8 cellular contexts compared by ENCODE assay signal in the genomic region with DNA sequence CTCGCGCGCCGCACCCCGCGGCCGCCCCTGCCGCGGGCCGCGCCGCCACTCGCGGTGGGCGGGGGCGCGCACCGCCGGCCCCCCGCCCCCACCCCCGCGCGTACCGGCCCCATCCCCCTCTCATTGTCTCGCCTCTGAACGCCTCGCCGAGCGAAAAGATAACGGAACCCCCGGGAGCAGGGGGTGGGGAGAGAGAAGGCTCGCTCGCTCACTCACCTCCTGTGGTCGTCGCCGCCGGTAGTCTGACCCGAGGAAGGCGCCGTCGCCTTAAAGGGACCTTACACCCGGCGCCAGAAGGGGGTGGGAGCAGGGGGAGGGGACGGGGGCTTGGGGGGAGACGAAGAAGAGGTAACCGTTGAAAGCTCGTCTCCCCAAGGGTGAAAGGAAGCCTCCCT. TPM values are rescaled to one million over a fixed set of nuclear protein-coding genes. Genes with fewer than 3 reads are reported as not detected.
A peak's percentile ranks its signal among the peaks of the same experiment; 100 is the strongest.
DNase-seq lines count a peak whose midpoint lies in the region; ATAC-seq and TF ChIP-seq lines count a peak whose summit lies in the region.

No MANE protein-coding gene starts in this region.

- peak overlapping the region; percentile 43 for H3K4me2 ChIP-seq in Karpas-422 (ENCODE audit: low read depth, low read length, poor library complexity, severe bottlenecking)

- TF ChIP-seq CTCF in ascending aorta (IDR thresholded peaks at IDR 0.05) (no peak), sigmoid colon (IDR thresholded peaks at IDR 0.05) (no peak)

- H3K4me1 ChIP-seq in CD8-positive, alpha-beta memory T cell (ENCODE audit: insufficient read depth, low read length): peaks cover 21% of the 10 kb centered on the region
- peaks cover 33% of the 10 kb centered on the region for H3K4me1 ChIP-seq in Karpas-422 (ENCODE audit: low read length)
- peaks cover 4 to 18% of the 10 kb centered on the region in 2 donors for H3K4me1 ChIP-seq in ascending aorta
- H3K4me1 ChIP-seq in iPS DF 6.9 (ENCODE audit: control insufficient read depth, insufficient read depth, low read length): peaks cover 2% of the 10 kb centered on the region; the same call in 1 of the 2 replicates
- peaks cover 0 to 38% (median 37%) of the 10 kb centered on the region in 4 donors for H3K4me1 ChIP-seq in sigmoid colon

- peaks cover 7 to 22% of the 10 kb centered on the region in 2 donors for H3K27me3 Mint-ChIP-seq in CD8-positive, alpha-beta memory T cell

- peak; percentile 43 to 77 (median 56) for DNase-seq in CD8-positive, alpha-beta memory T cell
- peak; percentile 76 for DNase-seq in Karpas-422
- peak; percentile 35 to 81 (median 49) for DNase-seq in T-helper 2 cell
- DNase-seq in ascending aorta (ENCODE audit: low spot score in 2 of 2): peak in 1 of 2 donors; percentile 79
- DNase-seq in iPS DF 6.9 (ENCODE audit: low read depth, low spot score): no peak
- DNase-seq in sigmoid colon: peak; percentile 84

- no peak for TF ChIP-seq POLR2A in sigmoid colon (IDR thresholded peaks at IDR 0.05)

- H3K9me3 Mint-ChIP-seq in CD8-positive, alpha-beta memory T cell: no peaks in the 10 kb centered on the region

- intact Hi-C loops in ascending aorta (cut with DNase I) (loop anchor here (1.0 to 2.0 kb wide), 3 partner anchors 14 to 82 kb away; a partner anchor contains a TSS), sigmoid colon (cut with DNase I) (loop anchor here (1.0 to 5.0 kb wide), 4 partner anchors 14 to 177 kb away; a partner anchor contains a TSS)

- no peak for TF ChIP-seq EP300 in sigmoid colon (IDR thresholded peaks at IDR 0.05)

- H3K36me3 ChIP-seq in CD8-positive, alpha-beta memory T cell (ENCODE audit: insufficient read depth, low read length): no peaks in the 10 kb centered on the region
- H3K36me3 ChIP-seq in Karpas-422 (ENCODE audit: insufficient read depth, low read length) (peaks cover 9% of the 10 kb centered on the region; the same call in 1 of the 2 replicates), ascending aorta (no peaks in the 10 kb centered on the region), iPS DF 6.9 (ENCODE audit: control insufficient read depth, insufficient read depth, low read length) (no peaks in the 10 kb centered on the region), sigmoid colon (no peaks in the 10 kb centered on the region)

- peak overlapping the region in 7 of 8 donors; percentile 85 to 97 (median 89) for H3K27ac Mint-ChIP-seq in CD8-positive, alpha-beta memory T cell

- H3K4me3 Mint-ChIP-seq in CD8-positive, alpha-beta memory T cell: peak overlapping the region; percentile 82 to 94 (median 87)

- H3K27me3 ChIP-seq in CD8-positive, alpha-beta memory T cell (ENCODE audit: insufficient read depth, low read length, poor library complexity, severe bottlenecking): no peaks in the 10 kb centered on the region
- H3K27me3 ChIP-seq in Karpas-422 (ENCODE audit: low read length) (no peaks in the 10 kb centered on the region), ascending aorta (no peaks in the 10 kb centered on the region), iPS DF 6.9 (ENCODE audit: control insufficient read depth, insufficient read depth, low read length) (no peaks in the 10 kb centered on the region), sigmoid colon (no peaks in the 10 kb centered on the region)

- peaks cover 21% of the 10 kb centered on the region for H4K20me1 ChIP-seq in Karpas-422 (ENCODE audit: insufficient read depth, low read depth, low read length)

- H3K4me3 ChIP-seq in CD8-positive, alpha-beta memory T cell (ENCODE audit: low read length): no peak overlapping the region
- H3K4me3 ChIP-seq in Karpas-422 (ENCODE audit: low read length) (peak overlapping the region; percentile 65; the same call in 1 of the 2 replicates), ascending aorta (peak overlapping the region; percentile 82 to 99), iPS DF 6.9 (ENCODE audit: low read length) (peak overlapping the region; percentile 93), sigmoid colon (peak overlapping the region; percentile 78 to 94 (median 82))

- peak; percentile 13 for ATAC-seq in GM21360 (IDR thresholded peaks at IDR 0.05; ENCODE audit: unreplicated experiment)
- no peak for ATAC-seq in HG03469 (IDR thresholded peaks at IDR 0.05; ENCODE audit: unreplicated experiment)

- H2AFZ ChIP-seq in Karpas-422 (ENCODE audit: low read length): no peak overlapping the region

- WGBS in iPS DF 6.9 (ENCODE audit: insufficient coverage, insufficient read length): no CpG with 5 or more reads among the region's 47 CpGs
- 0 to 1% methylated on average over 47 of the region's 47 CpGs for WGBS in sigmoid colon, 2 donors

- H3K9ac ChIP-seq in Karpas-422 (ENCODE audit: low read length): peak overlapping the region; percentile 75

- peaks cover 3% of the 10 kb centered on the region; the same call in 1 of the 2 replicates for H3K9me2 ChIP-seq in Karpas-422 (replicated peaks; ENCODE audit: insufficient read depth, low read length)

- H3K36me3 Mint-ChIP-seq in CD8-positive, alpha-beta memory T cell: peaks cover 0 to 9% (median 0%) of the 10 kb centered on the region in 3 donors

- H3K4me1 Mint-ChIP-seq in CD8-positive, alpha-beta memory T cell: peaks cover 18 to 47% (median 41%) of the 10 kb centered on the region in 3 donors

- peaks cover 45% of the 10 kb centered on the region for H3K79me2 ChIP-seq in Karpas-422 (ENCODE audit: low read length)

- POLR2A ChIA-PET in CD8-positive, alpha-beta memory T cell (lab: Charles Lee): no interaction called here

- no peaks in the 10 kb centered on the region for H3K9me3 ChIP-seq in CD8-positive, alpha-beta memory T cell (ENCODE audit: low read length)
- H3K9me3 ChIP-seq in Karpas-422 (ENCODE audit: low read length) (no peaks in the 10 kb centered on the region), ascending aorta (no peaks in the 10 kb centered on the region), iPS DF 6.9 (ENCODE audit: control insufficient read depth, insufficient read depth, low read length) (no peaks in the 10 kb centered on the region), sigmoid colon (no peaks in the 10 kb centered on the region)

- CTCF ChIA-PET in CD8-positive, alpha-beta memory T cell (lab: Charles Lee): interaction anchor here (0.7 kb wide), 1 partner anchor 16 kb away, joined by 4 read pairs; no protein-coding TSS in a partner anchor

- peak overlapping the region; percentile 32 for H3K27ac ChIP-seq in CD8-positive, alpha-beta memory T cell (ENCODE audit: low read depth, low read length)
- H3K27ac ChIP-seq in Karpas-422 (ENCODE audit: low read length) (peak overlapping the region; percentile 67), ascending aorta (peak overlapping the region; percentile 98 to 100), iPS DF 6.9 (ENCODE audit: low read length) (no peak overlapping the region), sigmoid colon (peak overlapping the region; percentile 93 to 99 (median 98))

RNA-seq across cellular contexts. Expression of a gene that starts 0.4 kb away (rescaled TPM):
- total RNA-seq in CD8-positive, alpha-beta memory T cell: 10 to 100 TPM; 60.1 to 65.3 TPM
- polyA plus RNA-seq in CD8-positive, alpha-beta memory T cell: 11.3 TPM
- 54.1 and 78.7 TPM in 2 replicates for total RNA-seq in Karpas-422 (2014; rRNA removed; shearing (Covaris generic); ENCODE audit: low replicate concordance)
- total RNA-seq in ascending aorta (18.1 TPM), sigmoid colon (10 to 100 TPM; 40.6 to 75.3 (median 46.4) TPM)
- polyA plus RNA-seq in sigmoid colon: 10 to 100 TPM in 1 of 3 donors, 1 to 10 TPM in 2; 7.2 to 24.6 (median 9.0) TPM

RNA-seq across cellular contexts. Expression of a gene that starts 52.3 kb away (rescaled TPM):
- 1 to 10 TPM; 1.1 to 1.6 TPM for total RNA-seq in CD8-positive, alpha-beta memory T cell
- 0.36 TPM for polyA plus RNA-seq in CD8-positive, alpha-beta memory T cell
- total RNA-seq in Karpas-422 (2014; rRNA removed; shearing (Covaris generic); ENCODE audit: low replicate concordance): 0.22 TPM in 1 of 2 replicates, not detected in the other
- total RNA-seq in ascending aorta: not detected
- 1 to 10 TPM in 1 of 4 donors, under 1 TPM in 3; 0.33 to 1.8 (median 0.62) TPM for total RNA-seq in sigmoid colon
- 100 to 1,000 TPM in 2 of 3 donors, 10 to 100 TPM in 1; 91.9 to 132 (median 115) TPM for polyA plus RNA-seq in sigmoid colon

RNA-seq across cellular contexts. Expression of a gene that starts 59.6 kb away (rescaled TPM):
- 100 to 1,000 TPM; 479 to 492 TPM for total RNA-seq in CD8-positive, alpha-beta memory T cell
- polyA plus RNA-seq in CD8-positive, alpha-beta memory T cell: 60.1 TPM
- 346 and 381 TPM in 2 replicates for total RNA-seq in Karpas-422 (2014; rRNA removed; shearing (Covaris generic); ENCODE audit: low replicate concordance)
- total RNA-seq in ascending aorta (320 TPM), sigmoid colon (100 to 1,000 TPM; 237 to 277 (median 249) TPM)
- polyA plus RNA-seq in sigmoid colon: 100 to 1,000 TPM; 321 to 362 (median 338) TPM
